8 cellular contexts compared by ENCODE assay signal in the genomic region with DNA sequence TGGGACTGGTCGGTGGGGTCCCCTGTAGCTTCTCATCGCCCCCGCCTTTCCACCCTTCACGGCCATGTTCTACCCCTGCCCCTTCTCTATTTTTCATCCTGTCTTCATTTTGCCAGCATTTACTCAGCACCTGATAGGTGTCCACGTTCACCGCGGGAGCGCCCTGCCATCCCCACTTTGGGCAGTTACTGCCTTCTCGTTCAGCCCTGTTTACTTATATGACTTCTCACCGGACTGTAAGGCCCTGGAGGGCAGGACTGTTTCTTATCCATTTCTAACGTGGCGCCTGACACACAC. TPM values are rescaled to one million over a fixed set of nuclear protein-coding genes. Genes with fewer than 3 reads are reported as not detected.
DNase-seq lines count a peak whose midpoint lies in the region; ATAC-seq and TF ChIP-seq lines count a peak whose summit lies in the region.

No MANE protein-coding gene starts in this region.

- peaks cover 26% of the 10 kb centered on the region for H3K79me2 ChIP-seq in fibroblast of lung (ENCODE audit: control insufficient read depth, insufficient read depth, low read length)

- H3K27me3 ChIP-seq in SJCRH30 (no peaks in the 10 kb centered on the region), fibroblast of lung (ENCODE audit: control insufficient read depth, insufficient read depth, low read length) (no peaks in the 10 kb centered on the region), rectal smooth muscle tissue (ENCODE audit: control insufficient read depth, insufficient read depth, low read length) (no peaks in the 10 kb centered on the region)

- H3K4me2 ChIP-seq in fibroblast of lung (ENCODE audit: extremely low read depth, insufficient read depth, low read length), result peak overlapping the region; percentile 98

- peaks cover 27% of the 10 kb centered on the region for H3K36me3 ChIP-seq in SJCRH30
- H3K36me3 ChIP-seq in fibroblast of lung (ENCODE audit: control insufficient read depth, insufficient read depth, low read length), result peaks cover 6% of the 10 kb centered on the region
- peaks cover 12% of the 10 kb centered on the region for H3K36me3 ChIP-seq in rectal smooth muscle tissue (ENCODE audit: control insufficient read depth, insufficient read depth, low read length)

- H3K9ac ChIP-seq in fibroblast of lung (ENCODE audit: insufficient read depth, low read length) (peak overlapping the region; percentile 74), rectal smooth muscle tissue (ENCODE audit: low read length) (peak overlapping the region; percentile 92)

- H3K4me1 ChIP-seq in SJCRH30 (peaks cover 16% of the 10 kb centered on the region; the same call in 1 of the 2 replicates), fibroblast of lung (ENCODE audit: control insufficient read depth, extremely low read depth, insufficient read depth, low read length) (peaks cover 16% of the 10 kb centered on the region), rectal smooth muscle tissue (ENCODE audit: control insufficient read depth, insufficient read depth, low read length) (peaks cover 9% of the 10 kb centered on the region)

- no peaks in the 10 kb centered on the region for H4K20me1 ChIP-seq in fibroblast of lung (ENCODE audit: control insufficient read depth, extremely low read depth, insufficient read depth, low read length)

- ATAC-seq in GM18907 (IDR thresholded peaks at IDR 0.05; ENCODE audit: unreplicated experiment) (peak; percentile 4), GM18858 (IDR thresholded peaks at IDR 0.05; ENCODE audit: unreplicated experiment) (no peak), HG03280 (IDR thresholded peaks at IDR 0.05; ENCODE audit: unreplicated experiment) (no peak), HG02884 (IDR thresholded peaks at IDR 0.05; ENCODE audit: unreplicated experiment) (no peak)

- no peak for DNase-seq in SJCRH30
- DNase-seq in fibroblast of lung (ENCODE audit: low read depth in 2 of 2), result no peak
- DNase-seq in OCI-M2 (lab: John Stamatoyannopoulos, UW; ENCODE audit: unreplicated experiment), result no peak

- H3K4me3 ChIP-seq in SJCRH30 (peak overlapping the region; percentile 98), fibroblast of lung (replicated peaks in 1 of 4; ENCODE audit: control extremely low read depth in 1 of 4, insufficient read depth in 1 of 4, low read depth in 3 of 4, low read length in 4 of 4) (peak overlapping the region; percentile 80 to 98 (median 94)), rectal smooth muscle tissue (ENCODE audit: low read length) (peak overlapping the region; percentile 84)

- H2AFZ ChIP-seq in fibroblast of lung (ENCODE audit: low read length), result no peak overlapping the region

- TF ChIP-seq CTCF in fibroblast of lung (conservative IDR thresholded peaks at IDR 0.05 in 1 of 2, IDR thresholded peaks at IDR 0.05 in 1 of 2; ENCODE audit: low read depth in 1 of 2, low read length in 2 of 2), result no peak

- H3K9me3 ChIP-seq in SJCRH30 (replicated peaks), result no peaks in the 10 kb centered on the region
- no peaks in the 10 kb centered on the region for H3K9me3 ChIP-seq in fibroblast of lung (ENCODE audit: control insufficient read depth, insufficient read depth, low read depth, low read length)

- H3K27ac ChIP-seq in SJCRH30 (peak overlapping the region; percentile 86), fibroblast of lung (ENCODE audit: insufficient read depth, low read length) (peak overlapping the region; percentile 87), rectal smooth muscle tissue (ENCODE audit: low read depth, low read length) (peak overlapping the region; percentile 92)

RNA-seq across cellular contexts. Expression of a gene that starts 0.4 kb away (rescaled TPM):
- total RNA-seq in SJCRH30 (2014; rRNA removed; shearing (Covaris generic)), result 92.5 and 94.0 TPM in 2 replicates
- 40.8 and 52.5 TPM in 2 replicates for total RNA-seq in fibroblast of lung
- polyA plus RNA-seq in fibroblast of lung, result 50.6 and 68.7 TPM in 2 replicates
- polyA plus RNA-seq in fibroblast of lung (2012), result 70.7 and 79.3 TPM in 2 replicates
- 106 and 147 TPM in 2 replicates for polyA minus RNA-seq in fibroblast of lung (ENCODE audit: low replicate concordance)

RNA-seq across cellular contexts. Expression of a gene that starts 38.7 kb away (rescaled TPM):
- 30.3 and 33.2 TPM in 2 replicates for total RNA-seq in SJCRH30 (2014; rRNA removed; shearing (Covaris generic))
- 27.1 and 28.8 TPM in 2 replicates for total RNA-seq in fibroblast of lung
- polyA plus RNA-seq in fibroblast of lung, result 5.2 and 7.1 TPM in 2 replicates
- polyA plus RNA-seq in fibroblast of lung (2012), result 9.7 and 16.4 TPM in 2 replicates
- 14.1 and 18.2 TPM in 2 replicates for polyA minus RNA-seq in fibroblast of lung (ENCODE audit: low replicate concordance)

RNA-seq across cellular contexts. Expression of a gene that starts 46.1 kb away (rescaled TPM):
- 138 and 142 TPM in 2 replicates for total RNA-seq in SJCRH30 (2014; rRNA removed; shearing (Covaris generic))
- 137 and 210 TPM in 2 replicates for total RNA-seq in fibroblast of lung
- polyA plus RNA-seq in fibroblast of lung, result 162 and 278 TPM in 2 replicates
- polyA plus RNA-seq in fibroblast of lung (2012), result 168 and 325 TPM in 2 replicates
- 207 and 472 TPM in 2 replicates for polyA minus RNA-seq in fibroblast of lung (ENCODE audit: low replicate concordance)

RNA-seq across cellular contexts. Expression of a gene that starts 54.4 kb away (rescaled TPM):
- 62.8 and 64.0 TPM in 2 replicates for total RNA-seq in SJCRH30 (2014; rRNA removed; shearing (Covaris generic))
- total RNA-seq in fibroblast of lung, result 38.8 and 39.3 TPM in 2 replicates
- 31.7 and 35.3 TPM in 2 replicates for polyA plus RNA-seq in fibroblast of lung
- polyA plus RNA-seq in fibroblast of lung (2012), result 35.4 and 42.0 TPM in 2 replicates
- polyA minus RNA-seq in fibroblast of lung (ENCODE audit: low replicate concordance), result 45.1 and 46.2 TPM in 2 replicates
